In the genomic region with DNA sequence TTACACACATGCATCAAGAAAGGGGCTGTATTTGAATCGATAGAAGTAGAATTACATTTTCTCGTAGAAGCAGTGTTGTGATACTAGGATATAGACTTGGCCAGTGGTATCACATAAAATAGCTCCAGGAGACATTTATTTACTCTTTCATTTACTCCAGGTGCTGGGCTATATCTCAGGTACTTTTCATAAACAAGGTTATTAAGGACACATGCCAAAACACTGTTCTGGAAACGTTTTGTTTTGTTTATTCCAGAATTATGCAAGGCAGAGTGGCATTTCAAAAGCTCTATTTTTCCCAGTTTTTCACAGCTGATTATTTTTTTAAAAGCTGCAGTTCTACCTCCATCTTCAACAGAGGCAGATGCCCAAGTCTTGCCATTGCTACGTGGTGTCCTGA, we compare ENCODE assay signal across 28 cellular contexts.
"Had no signal": no experiment of that assay in that cellular context is flagged by ENCODE, and none has a peak within 500 bp of the region (broad histone marks: within the 10 kb centered on the region; RNA-seq: fewer than 3 reads in every experiment).

No MANE protein-coding gene starts in this region.

- H3K4me3 Mint-ChIP-seq: activated CD8-positive, alpha-beta T cell treated with anti-CD3 and anti-CD28 coated beads for 36 hours; activated naive CD8-positive, alpha-beta T cell treated with anti-CD3 and anti-CD28 coated beads for 36 hours; activated T-cell treated with anti-CD3 and anti-CD28 coated beads, Interleukin-2, amount 50 U/mL, for 72 hours; activated T-helper 17 cell treated with anti-CD3 and anti-CD28 coated beads, Interleukin-2, amount 50 U/mL, for 72 hours had no signal

- ATAC-seq: activated CD8-positive, alpha-beta T cell treated with anti-CD3 and anti-CD28 coated beads for 36 hours; activated T-cell treated with anti-CD3 and anti-CD28 coated beads, Interleukin-2, amount 50 U/mL, for 72 hours; activated T-helper 17 cell treated with anti-CD3 and anti-CD28 coated beads, Interleukin-2, amount 50 U/mL, for 72 hours; Panc1 had no signal

- H3K27ac Mint-ChIP-seq: activated CD8-positive, alpha-beta T cell treated with anti-CD3 and anti-CD28 coated beads for 36 hours; activated naive CD8-positive, alpha-beta T cell treated with anti-CD3 and anti-CD28 coated beads for 36 hours; activated T-cell treated with anti-CD3 and anti-CD28 coated beads, Interleukin-2, amount 50 U/mL, for 72 hours; activated T-helper 17 cell treated with anti-CD3 and anti-CD28 coated beads, Interleukin-2, amount 50 U/mL, for 72 hours had no signal

- H3K9me3 Mint-ChIP-seq: activated CD8-positive, alpha-beta T cell treated with anti-CD3 and anti-CD28 coated beads for 36 hours; activated naive CD8-positive, alpha-beta T cell treated with anti-CD3 and anti-CD28 coated beads for 36 hours; activated T-cell treated with anti-CD3 and anti-CD28 coated beads, Interleukin-2, amount 50 U/mL, for 72 hours; activated T-helper 17 cell treated with anti-CD3 and anti-CD28 coated beads, Interleukin-2, amount 50 U/mL, for 72 hours had no signal

- H3K36me3 Mint-ChIP-seq: activated naive CD8-positive, alpha-beta T cell treated with anti-CD3 and anti-CD28 coated beads for 36 hours had no signal

- H3K4me1 Mint-ChIP-seq: activated naive CD8-positive, alpha-beta T cell treated with anti-CD3 and anti-CD28 coated beads for 36 hours; activated T-helper 17 cell treated with anti-CD3 and anti-CD28 coated beads, Interleukin-2, amount 50 U/mL, for 72 hours had no signal

- DNase-seq: activated CD4-positive, alpha-beta T cell treated with anti-CD3 and anti-CD28 coated beads for 1 hour; activated CD4-positive, alpha-beta T cell treated with anti-CD3 and anti-CD28 coated beads for 48 hours; activated CD4-positive, CD25-positive, alpha-beta regulatory T cell; activated CD8-positive, alpha-beta T cell treated with anti-CD3 and anti-CD28 coated beads for 36 hours; activated effector memory CD4-positive, alpha-beta T cell treated with anti-CD3 and anti-CD28 coated beads, Interleukin-2, amount 50 U/mL, for 16 hours; activated naive CD4-positive, alpha-beta T cell; activated naive CD4-positive, alpha-beta T cell treated with anti-CD3 and anti-CD28 coated beads, Interleukin-2, amount 50 U/mL, for 16 hours; activated naive CD8-positive, alpha-beta T cell treated with anti-CD3 and anti-CD28 coated beads for 36 hours; activated T-cell treated with anti-CD3 and anti-CD28 coated beads, Interleukin-2, amount 50 U/mL, for 1 hour; activated T-cell treated with anti-CD3 and anti-CD28 coated beads, Interleukin-2, amount 50 U/mL, for 72 hours; amniotic stem cell; aorta; brain microvascular endothelial cell; central memory CD4-positive, alpha-beta T cell; MM.1S; MV-4-11; NCI-H1694; NCI-H2081 treated with DMSO at 0.1 percent for 48 hours; NCI-H226; NCI-H446 treated with DMSO at 0.1 percent for 48 hours; NCI-H69; NK-92 treated with Interleukin-12 subunit alpha and Interleukin-12 subunit beta, amount 100 ng/mL, for 24 hours; SHP77; SJCRH30; T1000; WERI-Rb-1 had no signal
